In genomic region chr5:179456075-179456474, GRCh38 we compare ENCODE assay signal across 7 cellular contexts.
DNase-seq lines count a peak whose midpoint lies in the region; ATAC-seq and TF ChIP-seq lines count a peak whose summit lies in the region.
"Not testable (repeated sequence)": the region's sequence is repeated elsewhere in the genome, so short reads cannot be mapped to it uniquely, and the experiment has no call there.

No MANE protein-coding gene starts in this region.

- H3K4me3 Mint-ChIP-seq in activated CD8-positive, alpha-beta T cell treated with anti-CD3 and anti-CD28 coated beads for 36 hours; chondrocyte (ENCODE audit: unreplicated experiment); natural killer cell treated with Interleukin-12 subunit alpha and Interleukin-12 subunit beta and Interleukin-15 and Interleukin-18, amount 100 ng/mL, for 72 hours: not testable (repeated sequence)

- not testable (repeated sequence) for H4K20me1 ChIP-seq in KMS-11 (ENCODE audit: insufficient read depth); OCI-LY7 (ENCODE audit: insufficient read depth, low read length)

- H3K4me1 ChIP-seq in KMS-11 (ENCODE audit: low read depth, poor library complexity, severe bottlenecking); OCI-LY7 (ENCODE audit: insufficient read depth, low read length, poor library complexity, severe bottlenecking); spleen: not testable (repeated sequence)

- not testable (repeated sequence) for H3K27me3 ChIP-seq in KMS-11 (ENCODE audit: insufficient read depth, low read depth); spleen (replicated peaks in 1 of 7)

- intact Hi-C loops in OCI-LY7 (cut with micrococcal nuclease; ENCODE audit: unreplicated experiment); activated CD8-positive, alpha-beta T cell treated with anti-CD3 and anti-CD28 coated beads for 36 hours (cut with micrococcal nuclease); spleen (cut with DNase I; ENCODE audit: low total_unique reads): not testable (repeated sequence)

- not testable (repeated sequence) for H3K79me2 ChIP-seq in KMS-11 (ENCODE audit: insufficient read depth, low read depth); OCI-LY7 (ENCODE audit: insufficient read depth, low read depth, low read length)

- not testable (repeated sequence) for H3K4me3 ChIP-seq in KMS-11 (IDR thresholded peaks at IDR 0.05; ENCODE audit: insufficient read depth, low read depth, low read length); OCI-LY7 (ENCODE audit: low read depth, low read length, poor library complexity, severe bottlenecking); spleen

- not testable (repeated sequence) for H3K27me3 Mint-ChIP-seq in activated CD8-positive, alpha-beta T cell treated with anti-CD3 and anti-CD28 coated beads for 36 hours; chondrocyte (ENCODE audit: low read depth); natural killer cell treated with Interleukin-12 subunit alpha and Interleukin-12 subunit beta and Interleukin-15 and Interleukin-18, amount 100 ng/mL, for 72 hours

- H3K36me3 ChIP-seq in KMS-11 (ENCODE audit: insufficient read depth); OCI-LY7 (ENCODE audit: insufficient read depth, low read length); spleen: not testable (repeated sequence)

- POLR2A ChIA-PET in OCI-LY7 (lab: Charles Lee); activated CD8-positive, alpha-beta T cell treated with anti-CD3 and anti-CD28 coated beads for 36 hours (lab: Charles Lee): not testable (repeated sequence)

- not testable (repeated sequence) for H3K4me1 Mint-ChIP-seq in activated CD8-positive, alpha-beta T cell treated with anti-CD3 and anti-CD28 coated beads for 36 hours (ENCODE audit: low read depth); chondrocyte (ENCODE audit: low read depth); natural killer cell treated with Interleukin-12 subunit alpha and Interleukin-12 subunit beta and Interleukin-15 and Interleukin-18, amount 100 ng/mL, for 72 hours (ENCODE audit: low read depth in 2 of 2)

- H3K9ac ChIP-seq in KMS-11, result not testable (repeated sequence)

- DNase-seq in NCI-H2171 (lab: John Stamatoyannopoulos, UW) (peak; percentile 12), chondrocyte (ENCODE audit: low spot score) (peak; percentile 89), spleen (peak; percentile 47)
- not testable (repeated sequence) for DNase-seq in OCI-LY7 (ENCODE audit: low spot score)
- DNase-seq in activated CD8-positive, alpha-beta T cell treated with anti-CD3 and anti-CD28 coated beads for 36 hours, result peak; percentile 12
- DNase-seq in natural killer cell treated with Interleukin-12 subunit alpha and Interleukin-12 subunit beta and Interleukin-15 and Interleukin-18, amount 100 ng/mL, for 72 hours (ENCODE audit: low spot score), result peak; percentile 44

- H2AFZ ChIP-seq in KMS-11 (ENCODE audit: low read depth) (peak overlapping the region; percentile 22; the same call in 1 of the 2 replicates), OCI-LY7 (ENCODE audit: low read length) (peak overlapping the region; percentile 9; the same call in 1 of the 2 replicates)

- WGBS in spleen, 5 donors, result 83 to 91% (median 85%) methylated on average over 9 to 12 of the region's 15 CpGs

- H3K36me3 Mint-ChIP-seq in activated CD8-positive, alpha-beta T cell treated with anti-CD3 and anti-CD28 coated beads for 36 hours (ENCODE audit: low read depth); chondrocyte (ENCODE audit: low read depth); natural killer cell treated with Interleukin-12 subunit alpha and Interleukin-12 subunit beta and Interleukin-15 and Interleukin-18, amount 100 ng/mL, for 72 hours: not testable (repeated sequence)

- TF ChIP-seq POLR2A in spleen (IDR thresholded peaks at IDR 0.05), result not testable (repeated sequence)

- ATAC-seq in activated CD8-positive, alpha-beta T cell treated with anti-CD3 and anti-CD28 coated beads for 36 hours; natural killer cell treated with Interleukin-12 subunit alpha and Interleukin-12 subunit beta and Interleukin-15 and Interleukin-18, amount 100 ng/mL, for 72 hours: not testable (repeated sequence)

- not testable (repeated sequence) for H3K9me2 ChIP-seq in OCI-LY7 (ENCODE audit: insufficient read depth, low read length)

- H3K9me3 ChIP-seq in OCI-LY7 (ENCODE audit: low read length), result not testable (repeated sequence)
- H3K9me3 ChIP-seq in spleen, result peaks cover 0 to 15% (median 5%) of the 10 kb centered on the region in 8 donors

- H3K27ac Mint-ChIP-seq in activated CD8-positive, alpha-beta T cell treated with anti-CD3 and anti-CD28 coated beads for 36 hours; chondrocyte (ENCODE audit: unreplicated experiment); natural killer cell treated with Interleukin-12 subunit alpha and Interleukin-12 subunit beta and Interleukin-15 and Interleukin-18, amount 100 ng/mL, for 72 hours: not testable (repeated sequence)

- peak overlapping the region; percentile 21; the same call in 1 of the 2 replicates for H3K4me2 ChIP-seq in KMS-11
- not testable (repeated sequence) for H3K4me2 ChIP-seq in OCI-LY7 (ENCODE audit: low read length)

- not testable (repeated sequence) for H3K27ac ChIP-seq in KMS-11; OCI-LY7 (ENCODE audit: low read depth, low read length, poor library complexity, severe bottlenecking); spleen

- not testable (repeated sequence) for TF ChIP-seq CTCF in KMS-11 (conservative IDR thresholded peaks at IDR 0.05; ENCODE audit: low read depth, low read length); OCI-LY7 (conservative IDR thresholded peaks at IDR 0.05; ENCODE audit: low read length); activated CD8-positive, alpha-beta T cell treated with anti-CD3 and anti-CD28 coated beads for 36 hours (IDR thresholded peaks at IDR 0.05); chondrocyte (IDR thresholded peaks at IDR 0.05); spleen (IDR thresholded peaks at IDR 0.05 in 8 of 11, conservative IDR thresholded peaks at IDR 0.05 in 3 of 11)

- not testable (repeated sequence) for H3K9me3 Mint-ChIP-seq in activated CD8-positive, alpha-beta T cell treated with anti-CD3 and anti-CD28 coated beads for 36 hours; natural killer cell treated with Interleukin-12 subunit alpha and Interleukin-12 subunit beta and Interleukin-15 and Interleukin-18, amount 100 ng/mL, for 72 hours
- peaks cover 22% of the 10 kb centered on the region for H3K9me3 Mint-ChIP-seq in chondrocyte (ENCODE audit: low read depth)

- not testable (repeated sequence) for BruUV-seq in OCI-LY7 (replicated peaks; lab: Mats Ljungman, UMichigan)

- CTCF ChIA-PET in OCI-LY7 (lab: Charles Lee; ENCODE audit: unreplicated experiment), result interaction anchor here (0.5 kb wide), 1 partner anchor 24 kb away, joined by 3 read pairs; no protein-coding TSS in a partner anchor
- CTCF ChIA-PET in activated CD8-positive, alpha-beta T cell treated with anti-CD3 and anti-CD28 coated beads for 36 hours (lab: Charles Lee), result not testable (repeated sequence)
